In genomic region chr12:52202361-52203078, GRCh38 we compare ENCODE assay signal across 12 cellular contexts. TPM values are rescaled to one million over a fixed set of nuclear protein-coding genes. Genes with fewer than 3 reads are reported as not detected.
DNase-seq lines count a peak whose midpoint lies in the region; ATAC-seq and TF ChIP-seq lines count a peak whose summit lies in the region.
"Had no signal": no experiment of that assay in that cellular context is flagged by ENCODE, and none has a peak within 500 bp of the region (broad histone marks: within the 10 kb centered on the region; RNA-seq: fewer than 3 reads in every experiment).

No MANE protein-coding gene starts in this region.

- peaks cover 5% of the 10 kb centered on the region for H3K4me1 Mint-ChIP-seq in activated T-cell treated with anti-CD3 and anti-CD28 coated beads, Interleukin-2, amount 50 U/mL, for 4 hours (ENCODE audit: low read depth)

- H3K9me3 ChIP-seq in suprapubic skin = no peaks in the 10 kb centered on the region
- H3K9me3 ChIP-seq: heart left ventricle had no signal

- no peaks in the 10 kb centered on the region for H3K9me3 Mint-ChIP-seq in activated T-cell treated with anti-CD3 and anti-CD28 coated beads, Interleukin-2, amount 50 U/mL, for 4 hours

- no peaks in the 10 kb centered on the region for H3K27me3 ChIP-seq in suprapubic skin
- H3K27me3 ChIP-seq: heart left ventricle had no signal

- peaks cover 16% of the 10 kb centered on the region for H3K27me3 Mint-ChIP-seq in activated T-cell treated with anti-CD3 and anti-CD28 coated beads, Interleukin-2, amount 50 U/mL, for 4 hours (ENCODE audit: low read depth)

- TF ChIP-seq POLR2A in suprapubic skin (IDR thresholded peaks at IDR 0.05) = no peak

- POLR2A ChIA-PET in RWPE1 (lab: Yijun Ruan, JAX; ENCODE audit: low non-redundant PET) = interaction anchor here (0.6 kb wide), 1 partner anchor 27 kb away, joined by 9 read pairs; no protein-coding TSS in a partner anchor

- DNase-seq in activated T-cell treated with anti-CD3 and anti-CD28 coated beads, Interleukin-2, amount 50 U/mL, for 4 hours = no peak
- no peak for DNase-seq in activated T-cell treated with anti-CD3 and anti-CD28 coated beads for 4 hours
- DNase-seq in RWPE1 (ENCODE audit: low spot score) = no peak
- DNase-seq in glomerular visceral epithelial cell (ENCODE audit: extremely low spot score) = peak; percentile 88
- peak in 1 of 2 donors; percentile 62 for DNase-seq in suprapubic skin (ENCODE audit: low spot score in 2 of 2)
- DNase-seq in HuH-7.5 (ENCODE audit: low spot score) = no peak
- DNase-seq in NCI-H1048 (lab: John Stamatoyannopoulos, UW) = no peak
- DNase-seq in OCI-M1 (lab: John Stamatoyannopoulos, UW) = no peak
- DNase-seq: amniotic stem cell had no signal

- no peak overlapping the region for H3K4me3 ChIP-seq in suprapubic skin
- H3K4me3 ChIP-seq: heart left ventricle had no signal

- peaks cover 77% of the 10 kb centered on the region for H3K4me1 ChIP-seq in suprapubic skin

- H3K27ac ChIP-seq in RWPE1 (peak overlapping the region; percentile 31), suprapubic skin (peak overlapping the region; percentile 59)
- H3K27ac ChIP-seq: heart left ventricle had no signal

- TF ChIP-seq EP300 in suprapubic skin (IDR thresholded peaks at IDR 0.05) = no peak

- H3K36me3 Mint-ChIP-seq in activated T-cell treated with anti-CD3 and anti-CD28 coated beads, Interleukin-2, amount 50 U/mL, for 4 hours (ENCODE audit: insufficient read depth) = no peaks in the 10 kb centered on the region
- H3K36me3 Mint-ChIP-seq: CD4-positive, alpha-beta memory T cell had no signal

- CTCF ChIA-PET in RWPE1 (lab: Yijun Ruan, JAX) = interaction anchor here (1.3 kb wide), 1 partner anchor 11 kb away, joined by 3 read pairs; no protein-coding TSS in a partner anchor

- TF ChIP-seq CTCF in RWPE1 (conservative IDR thresholded peaks at IDR 0.05; ENCODE audit: low read depth) (no peak), suprapubic skin (IDR thresholded peaks at IDR 0.05) (no peak)

- peak; percentile 16 to 41 for ATAC-seq in activated T-cell treated with anti-CD3 and anti-CD28 coated beads, Interleukin-2, amount 50 U/mL, for 4 hours

- H3K4me3 Mint-ChIP-seq in activated T-cell treated with anti-CD3 and anti-CD28 coated beads, Interleukin-2, amount 50 U/mL, for 4 hours = no peak overlapping the region

- WGBS in suprapubic skin = 40% methylated on average over 8 of the region's 18 CpGs

- no peaks in the 10 kb centered on the region for H3K36me3 ChIP-seq in suprapubic skin
- H3K36me3 ChIP-seq: heart left ventricle had no signal

RNA-seq across cellular contexts. Expression of gene KRT80, which starts 10.7 kb away (rescaled TPM):
- under 1 TPM in 2 of 3 donors, not detected in 1; 0.05 to 0.08 TPM for total RNA-seq in activated T-cell treated with anti-CD3 and anti-CD28 coated beads, Interleukin-2, amount 50 U/mL, for 4 hours
- 100 to 1,000 TPM in 3 of 4 donors, 10 to 100 TPM in 1; 78.6 to 293 (median 185) TPM for total RNA-seq in suprapubic skin
- total RNA-seq: CD4-positive, alpha-beta memory T cell had no signal

RNA-seq across cellular contexts. Expression of gene KRT7, which starts 30.5 kb away (rescaled TPM):
- total RNA-seq in activated T-cell treated with anti-CD3 and anti-CD28 coated beads, Interleukin-2, amount 50 U/mL, for 4 hours = 1 to 10 TPM; 1.2 to 2.1 (median 1.5) TPM
- total RNA-seq in suprapubic skin = 100 to 1,000 TPM in 3 of 4 donors, 10 to 100 TPM in 1; 95.8 to 176 (median 123) TPM
- total RNA-seq: CD4-positive, alpha-beta memory T cell; temporal lobe had no signal

Comparison
In these comparisons a context has a peak if more than half of its experiments do, and no peak if none do; other contexts are left out.
1. RNA of gene KRT80, which starts 10.7 kb away (total RNA-seq): 78.6 to 293 TPM in suprapubic skin; 0.05 to 0.08 TPM in activated T-cell treated with anti-CD3 and anti-CD28 coated beads, Interleukin-2, amount 50 U/mL, for 4 hours; every median in the first group is over 10 times any median in the second.
2. RNA of gene KRT7, which starts 30.5 kb away (total RNA-seq): 95.8 to 176 TPM in suprapubic skin; 1.2 to 2.1 TPM in activated T-cell treated with anti-CD3 and anti-CD28 coated beads, Interleukin-2, amount 50 U/mL, for 4 hours; every median in the first group is over 10 times any median in the second.